Comparison of ENCODE assay signal across 21 cellular contexts in genomic region chr1:162135271-162135775, GRCh38.
"Had no signal": no experiment of that assay in that cellular context is flagged by ENCODE, and none has a peak within 500 bp of the region (broad histone marks: within the 10 kb centered on the region; RNA-seq: fewer than 3 reads in every experiment).

No MANE protein-coding gene starts in this region.

- H3K36me3 ChIP-seq: gastroesophageal sphincter, ovary, right lobe of liver, uterus had no signal

- H3K27ac ChIP-seq: epithelial cell of prostate, gastroesophageal sphincter, ovary, right lobe of liver, testis, uterus had no signal

- H3K4me3 ChIP-seq: gastroesophageal sphincter, ovary, right lobe of liver, testis, uterus had no signal

- DNase-seq: activated CD4-positive, alpha-beta T cell treated with anti-CD3 and anti-CD28 coated beads for 36 hours; activated CD4-positive, CD25-positive, alpha-beta regulatory T cell; activated CD8-positive, alpha-beta memory T cell treated with anti-CD3 and anti-CD28 coated beads, Interleukin-2, amount 10 ng/mL, durations not matched to agents 7 days and 5 days; activated CD8-positive, alpha-beta T cell treated with anti-CD3 and anti-CD28 coated beads, Interleukin-2, amount 10 ng/mL, durations not matched to agents 7 days and 5 days; activated naive CD8-positive, alpha-beta T cell treated with anti-CD3 and anti-CD28 coated beads, Interleukin-2, amount 50 U/mL, for 24 hours; activated T-cell treated with anti-CD3 and anti-CD28 coated beads, Interleukin-2, amount 50 U/mL, for 48 hours; amygdala; dermis blood vessel endothelial cell; effector CD4-positive, alpha-beta T cell; head of caudate nucleus; hippocampal formation; midbrain; naive thymus-derived CD4-positive, alpha-beta T cell; ovary; right lobe of liver; stimulated activated CD4-positive, alpha-beta T cell treated with anti-CD3 and anti-CD28 coated beads, Interleukin-2, amount 100 ng/mL, for 48 hours; stimulated activated naive CD8-positive, alpha-beta T cell treated with anti-CD3 and anti-CD28 coated beads, Interleukin-15, Interleukin-2, amounts not matched to agents 100 U/mL and 50 U/mL, for 24 hours; testis; uterus had no signal

- H3K27me3 ChIP-seq: gastroesophageal sphincter, ovary, right lobe of liver, testis, uterus had no signal

- H3K4me1 ChIP-seq: testis, uterus had no signal

- H3K9me3 ChIP-seq: gastroesophageal sphincter, ovary, right lobe of liver, testis, uterus had no signal
